In the genomic region with DNA sequence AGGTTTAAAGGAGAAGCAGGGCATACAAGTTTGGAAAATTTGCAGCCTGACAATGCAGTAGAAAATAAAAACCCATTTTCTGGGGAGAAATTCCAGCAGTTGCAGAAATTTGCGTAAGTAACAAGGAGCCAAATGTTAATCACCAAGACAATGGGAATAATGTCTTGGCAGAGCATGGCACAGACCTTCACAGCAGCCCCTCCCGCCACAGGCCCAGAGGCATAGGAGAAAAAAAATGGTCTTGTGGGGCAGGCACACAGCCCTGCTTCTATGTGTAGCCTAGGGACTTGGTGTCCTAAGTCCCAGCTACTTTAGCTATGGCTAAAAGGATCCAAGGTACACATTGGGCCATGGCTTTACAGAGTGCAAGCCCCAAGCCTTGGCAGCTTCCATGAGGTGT, we compare ENCODE assay signal across 18 cellular contexts.
DNase-seq lines count a peak whose midpoint lies in the region; ATAC-seq lines count a peak whose summit lies in the region.
"Had no signal": no experiment of that assay in that cellular context is flagged by ENCODE, and none has a peak within 500 bp of the region (broad histone marks: within the 10 kb centered on the region; RNA-seq: fewer than 3 reads in every experiment).

No MANE protein-coding gene starts in this region.

- H3K36me3 ChIP-seq in GM23248 (ENCODE audit: low read depth), result no peaks in the 10 kb centered on the region
- no peaks in the 10 kb centered on the region for H3K36me3 ChIP-seq in MG63
- H3K36me3 ChIP-seq: BLaER1 treated with 17β-estradiol and CSF1 and Interleukin-3, amounts not matched to agents 10 nM and 100 nM had no signal

- H3K9ac ChIP-seq in GM23248, result no peak overlapping the region
- H3K9ac ChIP-seq: BLaER1 treated with 17β-estradiol and CSF1 and Interleukin-3, amounts not matched to agents 10 nM and 100 nM had no signal

- H3K9me3 ChIP-seq in GM23248 (ENCODE audit: low read depth) (no peaks in the 10 kb centered on the region), MG63 (no peaks in the 10 kb centered on the region)
- H3K9me3 ChIP-seq: A549; BLaER1 treated with 17β-estradiol and CSF1 and Interleukin-3, amounts not matched to agents 10 nM and 100 nM had no signal

- H3K4me2 ChIP-seq in GM23248 (ENCODE audit: unreplicated experiment), result no peak overlapping the region
- H3K4me2 ChIP-seq: A549; BLaER1 treated with 17β-estradiol and CSF1 and Interleukin-3, amounts not matched to agents 10 nM and 100 nM had no signal

- H3K27me3 ChIP-seq in GM23248 (replicated peaks; ENCODE audit: insufficient read depth) (no peaks in the 10 kb centered on the region), MG63 (no peaks in the 10 kb centered on the region)
- H3K27me3 ChIP-seq: BLaER1 treated with 17β-estradiol and CSF1 and Interleukin-3, amounts not matched to agents 10 nM and 100 nM had no signal

- H4K20me1 ChIP-seq in GM23248 (ENCODE audit: insufficient read depth), result no peaks in the 10 kb centered on the region
- H4K20me1 ChIP-seq: BLaER1 treated with 17β-estradiol and CSF1 and Interleukin-3, amounts not matched to agents 10 nM and 100 nM had no signal

- in situ Hi-C loops in GM23248 (cut with MboI), result no loop called here

- WGBS in GM23248 (ENCODE audit: low coverage in 1 of 2, low lambda C conversion rate in 2 of 2, missing lambda C conversion rate in 2 of 2), 2 experiments, result 26 to 35% methylated on average over 2 of the region's 2 CpGs

- no peak overlapping the region for H3K27ac ChIP-seq in GM23248
- H3K27ac ChIP-seq: 22Rv1; A549; BLaER1 treated with 17β-estradiol and CSF1 and Interleukin-3, amounts not matched to agents 10 nM and 100 nM; HL-60 had no signal

- peak; percentile 37 for DNase-seq in Right ventricle myocardium inferior (ENCODE audit: missing footprints)
- DNase-seq in left cardiac atrium, result no peak
- peak; percentile 50 for DNase-seq in globus pallidus (ENCODE audit: low spot score)
- DNase-seq in putamen (ENCODE audit: low spot score), result peak; percentile 26
- DNase-seq in NCI-H2081 treated with DMSO at 0.1 percent for 48 hours (lab: John Stamatoyannopoulos, UW), result no peak
- no peak for DNase-seq in GM23248
- DNase-seq in MG63, result no peak
- DNase-seq: CD8-positive, alpha-beta T cell; DMS 273 treated with DMSO at 0.1 percent for 48 hours; DMS53; GOT3; H7; HFFc6 had no signal

- H2AFZ ChIP-seq in GM23248, result no peak overlapping the region

- no peaks in the 10 kb centered on the region for H3K4me1 ChIP-seq in GM23248 (ENCODE audit: insufficient read depth)
- H3K4me1 ChIP-seq: A549; BLaER1 treated with 17β-estradiol and CSF1 and Interleukin-3, amounts not matched to agents 10 nM and 100 nM had no signal

- ATAC-seq in Right ventricle myocardium inferior (no peak), left cardiac atrium (no peak)
- ATAC-seq: A549; CD8-positive, alpha-beta T cell; HCT116 had no signal

- no peaks in the 10 kb centered on the region for H3F3A ChIP-seq in GM23248 (ENCODE audit: insufficient read depth)

- H3K79me2 ChIP-seq in GM23248 (ENCODE audit: insufficient read depth), result no peaks in the 10 kb centered on the region

- no peak overlapping the region for H3K4me3 ChIP-seq in GM23248
- H3K4me3 ChIP-seq in MG63, result no peak overlapping the region
- H3K4me3 ChIP-seq: A549; BLaER1 treated with 17β-estradiol and CSF1 and Interleukin-3, amounts not matched to agents 10 nM and 100 nM had no signal

- no peaks in the 10 kb centered on the region for H3K9me2 ChIP-seq in GM23248 (ENCODE audit: insufficient read depth)

- intact Hi-C loops in Right ventricle myocardium inferior (cut with DNase I) (no loop called here), left cardiac atrium (cut with DNase I) (no loop called here)

Comparison
In these comparisons a context has a peak if more than half of its experiments do, and no peak if none do; other contexts are left out.
1. DNase-seq: peak in Right ventricle myocardium inferior (single experiment), globus pallidus (single experiment) and putamen (single experiment); none in left cardiac atrium (single experiment), NCI-H2081 treated with DMSO at 0.1 percent for 48 hours (single experiment), GM23248 (single experiment) and MG63 (single experiment).